Comparison of ENCODE assay signal across 17 cellular contexts in genomic region chr1:170445096-170445495, GRCh38.
DNase-seq lines count a peak whose midpoint lies in the region; ATAC-seq, FAIRE-seq and TF ChIP-seq lines count a peak whose summit lies in the region.
"Had no signal": no experiment of that assay in that cellular context is flagged by ENCODE, and none has a peak within 500 bp of the region (broad histone marks: within the 10 kb centered on the region; RNA-seq: fewer than 3 reads in every experiment).

No MANE protein-coding gene starts in this region.

- peak; percentile 91 for DNase-seq in AG10803 (ENCODE audit: low read depth)
- peak; percentile 71 for DNase-seq in HT1080 (ENCODE audit: low read depth)
- peak; percentile 75 for DNase-seq in choroid plexus epithelial cell (ENCODE audit: low read depth)
- DNase-seq in mesenchymal stem cell = peak; percentile 23
- DNase-seq in HuH-7 (ENCODE audit: low spot score) = no peak
- no peak for DNase-seq in CD1c-positive myeloid dendritic cell (ENCODE audit: extremely low spot score)
- DNase-seq in urothelium cell line (ENCODE audit: low spot score) = no peak
- DNase-seq: activated CD4-positive, alpha-beta memory T cell treated with anti-CD3 and anti-CD28 coated beads, Interleukin-2, amount 10 ng/mL, durations not matched to agents 7 days and 5 days; adrenal gland; kidney; NCI-H2029 treated with DMSO at 0.1 percent for 48 hours; NCI-H526 treated with DMSO at 0.1 percent for 48 hours; stimulated activated CD4-positive, alpha-beta T cell treated with anti-CD3 and anti-CD28 coated beads, Interleukin-4, amount 100 ng/mL, for 1 hour had no signal

- H2BK120ac ChIP-seq in mesenchymal stem cell (ENCODE audit: low read depth, low read length) = no peak overlapping the region

- no peak overlapping the region for H4K91ac ChIP-seq in mesenchymal stem cell (ENCODE audit: low read length)

- no peaks in the 10 kb centered on the region for H3K79me1 ChIP-seq in mesenchymal stem cell (replicated peaks; ENCODE audit: low read length, poor library complexity, severe bottlenecking)

- no peak overlapping the region for H3K4me2 ChIP-seq in mesenchymal stem cell (ENCODE audit: low read length, poor library complexity, severe bottlenecking)
- H3K4me2 ChIP-seq: neural progenitor cell had no signal

- no peak overlapping the region for H2AK5ac ChIP-seq in mesenchymal stem cell (ENCODE audit: low read length, severe bottlenecking)

- H3K9me3 ChIP-seq in mesenchymal stem cell (ENCODE audit: control insufficient read depth, low read length) = peaks cover 13% of the 10 kb centered on the region
- H3K9me3 ChIP-seq: adrenal gland, right atrium auricular region had no signal

- no peaks in the 10 kb centered on the region for H3K27me3 ChIP-seq in mesenchymal stem cell (ENCODE audit: control insufficient read depth in 1 of 2, insufficient read depth in 1 of 2, low read length in 2 of 2)
- H3K27me3 ChIP-seq: adrenal gland, neural progenitor cell, right atrium auricular region had no signal

- H3K14ac ChIP-seq in mesenchymal stem cell (ENCODE audit: low read length in 2 of 2) = no peak overlapping the region

- no peak overlapping the region for H2BK12ac ChIP-seq in mesenchymal stem cell (ENCODE audit: low read length in 2 of 2)

- ATAC-seq in HG03469 (IDR thresholded peaks at IDR 0.05; ENCODE audit: unreplicated experiment) = no peak
- ATAC-seq: HepG2 had no signal

- no peak overlapping the region for H3K4ac ChIP-seq in mesenchymal stem cell (ENCODE audit: low read depth in 1 of 2, low read length in 2 of 2)

- no peak overlapping the region for H3K18ac ChIP-seq in mesenchymal stem cell (ENCODE audit: low read depth in 1 of 2, low read length in 2 of 2)

- no peak overlapping the region for H2BK15ac ChIP-seq in mesenchymal stem cell (ENCODE audit: low read depth, poor library complexity, severe bottlenecking)

- no peak overlapping the region for H3K27ac ChIP-seq in mesenchymal stem cell (ENCODE audit: low read length, poor library complexity, severe bottlenecking)
- H3K27ac ChIP-seq: adrenal gland, neural progenitor cell, right atrium auricular region had no signal

- no peak overlapping the region for H3K23ac ChIP-seq in mesenchymal stem cell (ENCODE audit: low read length in 2 of 2)

- WGBS in mesenchymal stem cell = 65% methylated on average over 2 of the region's 3 CpGs

- no peak overlapping the region for H3K4me3 ChIP-seq in AG10803 (ENCODE audit: low read length)
- no peak overlapping the region for H3K4me3 ChIP-seq in choroid plexus epithelial cell (ENCODE audit: low read depth, low read length)
- no peak overlapping the region for H3K4me3 ChIP-seq in mesenchymal stem cell (ENCODE audit: insufficient read depth in 1 of 2, low read depth in 1 of 2, low read length in 2 of 2)
- H3K4me3 ChIP-seq: adrenal gland, neural progenitor cell, right atrium auricular region had no signal

- FAIRE-seq in urothelium cell line (lab: Jason Lieb, UNC) = no peak
- FAIRE-seq: HepG2, kidney had no signal

- TF ChIP-seq CTCF in AG10803 (conservative IDR thresholded peaks at IDR 0.05; ENCODE audit: low read length) = no peak
- TF ChIP-seq CTCF in choroid plexus epithelial cell (conservative IDR thresholded peaks at IDR 0.05; ENCODE audit: low read depth, low read length) = no peak

- H3K9ac ChIP-seq in mesenchymal stem cell (ENCODE audit: low read length) = peak overlapping the region; percentile 81
- H3K9ac ChIP-seq: neural progenitor cell had no signal

- H2AFZ ChIP-seq in mesenchymal stem cell (ENCODE audit: low read depth, low read length) = no peak overlapping the region
- H2AFZ ChIP-seq: neural progenitor cell had no signal

- no peaks in the 10 kb centered on the region for H3K4me1 ChIP-seq in mesenchymal stem cell (ENCODE audit: control insufficient read depth, insufficient read depth, low read depth, low read length)
- H3K4me1 ChIP-seq: adrenal gland, right atrium auricular region had no signal

- no peaks in the 10 kb centered on the region for H3K36me3 ChIP-seq in mesenchymal stem cell (ENCODE audit: control insufficient read depth in 1 of 2, insufficient read depth in 2 of 2, low read depth in 1 of 2, low read length in 2 of 2)
- H3K36me3 ChIP-seq: adrenal gland, neural progenitor cell, right atrium auricular region had no signal

- no peak overlapping the region for H2BK5ac ChIP-seq in mesenchymal stem cell (ENCODE audit: low read depth, low read length, poor library complexity, severe bottlenecking)

- H4K8ac ChIP-seq in mesenchymal stem cell (ENCODE audit: low read length) = no peak overlapping the region

Comparison
In these comparisons a context has a peak if more than half of its experiments do, and no peak if none do; other contexts are left out.
1. DNase-seq: peak in AG10803 (single experiment), HT1080 (single experiment), choroid plexus epithelial cell (single experiment) and mesenchymal stem cell (single experiment); none in HuH-7 (single experiment), CD1c-positive myeloid dendritic cell (single experiment) and urothelium cell line (single experiment).